In genomic region chr3:27089063-27089462, GRCh38 we compare ENCODE assay signal across 14 cellular contexts.
DNase-seq lines count a peak whose midpoint lies in the region; ATAC-seq and TF ChIP-seq lines count a peak whose summit lies in the region.
"Had no signal": no experiment of that assay in that cellular context is flagged by ENCODE, and none has a peak within 500 bp of the region (broad histone marks: within the 10 kb centered on the region; RNA-seq: fewer than 3 reads in every experiment).

No MANE protein-coding gene starts in this region.

- H3K9me3 ChIP-seq in MG63: no peaks in the 10 kb centered on the region
- H3K9me3 ChIP-seq in colonic mucosa: no peaks in the 10 kb centered on the region
- no peaks in the 10 kb centered on the region for H3K9me3 ChIP-seq in left ventricle myocardium inferior (replicated peaks)

- no peaks in the 10 kb centered on the region for H3K4me1 ChIP-seq in colonic mucosa
- peaks cover 24% of the 10 kb centered on the region for H3K4me1 ChIP-seq in left ventricle myocardium inferior

- TF ChIP-seq CTCF in colonic mucosa (IDR thresholded peaks at IDR 0.05): no peak
- TF ChIP-seq CTCF in left ventricle myocardium inferior (IDR thresholded peaks at IDR 0.05; ENCODE audit: borderline replicate concordance): no peak

- intact Hi-C loops in colonic mucosa (cut with DNase I): no loop called here
- intact Hi-C loops in left ventricle myocardium inferior (cut with micrococcal nuclease): no loop called here
- intact Hi-C loops in sciatic nerve (cut with DNase I): no loop called here

- H3K4me3 ChIP-seq in MG63 (no peak overlapping the region), colonic mucosa (no peak overlapping the region), left ventricle myocardium inferior (no peak overlapping the region)
- H3K4me3 ChIP-seq: BLaER1 had no signal

- DNase-seq in MG63 (peak; percentile 22), colonic mucosa (peak; percentile 43), left ventricle myocardium inferior (peak; percentile 24), renal cortical epithelial cell (ENCODE audit: low read depth) (peak; percentile 68), NCI-H1417 treated with DMSO at 0.1 percent for 48 hours (lab: John Stamatoyannopoulos, UW) (no peak), SKM-1 treated with dmso at 0.1 percent for 144 hours (lab: John Stamatoyannopoulos, UW; ENCODE audit: unreplicated experiment) (no peak), sciatic nerve (ENCODE audit: low spot score) (no peak)
- DNase-seq: MM.1S, NCI-H1105, NCI-H187, NCI-H446, NCI-H748 treated with DMSO at 0.1 percent for 48 hours, PC-3 had no signal

- no peak overlapping the region for H3K27ac ChIP-seq in colonic mucosa
- H3K27ac ChIP-seq in left ventricle myocardium inferior (replicated peaks): no peak overlapping the region
- H3K27ac ChIP-seq: BLaER1 had no signal

- no peak for ATAC-seq in sciatic nerve
- ATAC-seq: PC-3 had no signal

- H3K9ac ChIP-seq in colonic mucosa (ENCODE audit: low read depth in 2 of 2, low read length in 2 of 2): no peak overlapping the region
- H3K9ac ChIP-seq: BLaER1 had no signal

- H3K36me3 ChIP-seq in MG63: no peaks in the 10 kb centered on the region
- H3K36me3 ChIP-seq in colonic mucosa: no peaks in the 10 kb centered on the region
- no peaks in the 10 kb centered on the region for H3K36me3 ChIP-seq in left ventricle myocardium inferior
- H3K36me3 ChIP-seq: BLaER1 had no signal

- no peaks in the 10 kb centered on the region for H3K27me3 ChIP-seq in MG63
- no peaks in the 10 kb centered on the region for H3K27me3 ChIP-seq in colonic mucosa
- no peaks in the 10 kb centered on the region for H3K27me3 ChIP-seq in left ventricle myocardium inferior (ENCODE audit: low read depth)
- H3K27me3 ChIP-seq: BLaER1 had no signal

Comparison
In these comparisons a context has a peak if more than half of its experiments do, and no peak if none do; other contexts are left out.
1. DNase-seq: peak in MG63 (single experiment), colonic mucosa (single experiment), left ventricle myocardium inferior (single experiment) and renal cortical epithelial cell (single experiment); none in NCI-H1417 treated with DMSO at 0.1 percent for 48 hours (single experiment), SKM-1 treated with dmso at 0.1 percent for 144 hours (single experiment) and sciatic nerve (single experiment).